In the genomic region with DNA sequence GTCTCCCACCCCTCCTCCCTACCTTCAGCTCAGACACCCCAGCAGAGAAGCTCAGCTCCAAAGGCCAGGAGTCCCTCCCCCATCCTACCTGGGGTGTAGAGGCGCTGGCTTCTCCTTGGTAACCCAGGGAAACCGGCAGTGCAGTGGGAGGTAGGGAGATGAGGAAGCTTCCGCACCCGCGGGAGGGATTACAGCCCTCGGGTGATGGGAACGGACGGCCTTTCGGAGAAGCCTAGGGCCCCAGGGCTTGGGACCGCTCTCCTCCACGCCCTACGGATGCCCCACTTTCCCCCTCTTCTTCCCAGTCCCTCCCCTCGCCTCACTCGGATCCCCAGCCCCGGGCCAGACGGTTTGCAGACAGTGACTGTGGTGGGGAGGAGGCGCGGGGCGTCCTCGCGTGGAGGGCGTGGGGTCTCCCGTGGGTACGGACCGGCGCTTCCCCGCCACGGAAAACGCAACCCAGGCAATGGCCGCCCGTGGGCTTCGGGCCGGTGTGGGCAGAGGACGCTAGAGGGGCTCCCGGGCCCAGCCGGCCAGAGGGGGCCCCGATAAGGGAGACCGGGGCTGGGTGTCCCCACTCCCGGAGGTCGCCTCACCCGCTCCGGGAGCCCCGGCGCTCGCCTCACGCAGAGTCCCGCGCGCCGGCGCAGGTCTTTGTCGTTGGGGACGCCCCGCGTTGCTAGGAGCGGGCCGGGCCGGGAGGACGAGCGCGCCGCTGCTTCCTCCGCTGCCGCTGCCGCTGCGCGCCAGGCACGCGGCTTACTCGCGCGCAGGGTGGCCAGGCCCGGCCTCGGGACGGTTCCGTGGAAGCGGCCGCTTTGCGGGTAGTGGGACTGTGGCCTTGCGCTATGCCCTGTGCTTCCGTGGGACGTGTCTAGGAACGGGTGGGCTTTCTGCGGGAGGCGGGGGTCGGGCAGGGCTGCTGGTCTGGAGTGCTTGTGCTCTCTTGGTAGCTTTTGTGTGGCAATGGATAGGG, we compare ENCODE assay signal across 8 cellular contexts. TPM values are rescaled to one million over a fixed set of nuclear protein-coding genes. Genes with fewer than 3 reads are reported as not detected.
DNase-seq lines count a peak whose midpoint lies in the region; ATAC-seq lines count a peak whose summit lies in the region.

No MANE protein-coding gene starts in this region.

- H3K4me3 ChIP-seq in GM08714 (ENCODE audit: low read length) = peak overlapping the region; percentile 11; the same call in 1 of the 2 replicates
- peak overlapping the region; percentile 40 for H3K4me3 ChIP-seq in trophoblast cell (ENCODE audit: low read depth, low read length)

- H3K27me3 ChIP-seq in trophoblast cell (ENCODE audit: insufficient read depth, low read length) = peaks cover 26% of the 10 kb centered on the region

- no peak overlapping the region for H4K8ac ChIP-seq in trophoblast cell (ENCODE audit: low read depth, low read length)

- intact Hi-C loops in head of caudate nucleus (cut with DNase I) = no loop called here

- no peak overlapping the region for H2AK5ac ChIP-seq in trophoblast cell (ENCODE audit: low read length)

- H3K4me1 ChIP-seq in trophoblast cell (ENCODE audit: control insufficient read depth in 1 of 2, insufficient read depth in 2 of 2, low read length in 2 of 2) = peaks cover 4 to 6% of the 10 kb centered on the region in 2 experiments

- H3K4ac ChIP-seq in trophoblast cell (ENCODE audit: low read depth, low read length) = no peak overlapping the region

- H2BK5ac ChIP-seq in trophoblast cell (ENCODE audit: low read depth, low read length, poor library complexity) = no peak overlapping the region

- no peaks in the 10 kb centered on the region for H3K79me2 ChIP-seq in trophoblast cell (ENCODE audit: control insufficient read depth, insufficient read depth, low read length, poor library complexity)

- no peak overlapping the region for H3K23ac ChIP-seq in trophoblast cell (ENCODE audit: low read length)

- no peak overlapping the region for H4K91ac ChIP-seq in trophoblast cell (ENCODE audit: low read depth, low read length)

- H3K36me3 Mint-ChIP-seq in activated naive CD4-positive, alpha-beta T cell treated with anti-CD3 and anti-CD28 coated beads, Interleukin-2, amount 50 U/mL, for 72 hours = peaks cover 5 to 11% of the 10 kb centered on the region in 2 donors

- H4K12ac ChIP-seq in trophoblast cell (ENCODE audit: low read depth, low read length) = no peak overlapping the region

- H3K36me3 ChIP-seq in trophoblast cell (ENCODE audit: control insufficient read depth in 1 of 2, insufficient read depth in 2 of 2, low read length in 2 of 2) = peaks cover 22% of the 10 kb centered on the region in 2 experiments

- H3K27ac ChIP-seq in trophoblast cell (ENCODE audit: low read depth, low read length) = no peak overlapping the region

- H3K27ac Mint-ChIP-seq in activated naive CD4-positive, alpha-beta T cell treated with anti-CD3 and anti-CD28 coated beads, Interleukin-2, amount 50 U/mL, for 72 hours = no peak overlapping the region

- no peak overlapping the region for H2BK120ac ChIP-seq in trophoblast cell (ENCODE audit: insufficient read depth, low read length, poor library complexity)

- H3K79me1 ChIP-seq in trophoblast cell (ENCODE audit: low read length) = no peaks in the 10 kb centered on the region

- no peak overlapping the region for H3K18ac ChIP-seq in trophoblast cell (ENCODE audit: low read length)

- H3K9me3 ChIP-seq in trophoblast cell (ENCODE audit: insufficient read depth, low read depth, low read length) = peaks cover 3% of the 10 kb centered on the region

- H2AFZ ChIP-seq in trophoblast cell (ENCODE audit: insufficient read depth, low read length, poor library complexity) = no peak overlapping the region

- ATAC-seq in activated naive CD4-positive, alpha-beta T cell treated with anti-CD3 and anti-CD28 coated beads, Interleukin-2, amount 50 U/mL, for 72 hours = peak; percentile 75 to 80
- ATAC-seq in HG02973 (IDR thresholded peaks at IDR 0.05; ENCODE audit: unreplicated experiment) (no peak), GM18861 (IDR thresholded peaks at IDR 0.05; ENCODE audit: unreplicated experiment) (no peak)

- no peak overlapping the region for H2BK12ac ChIP-seq in trophoblast cell (ENCODE audit: low read length)

- no peak overlapping the region for H3K14ac ChIP-seq in trophoblast cell (ENCODE audit: low read length)

- peak overlapping the region; percentile 56 for H3K4me2 ChIP-seq in trophoblast cell (ENCODE audit: low read length)

- no peak overlapping the region for H3K9ac ChIP-seq in trophoblast cell (ENCODE audit: low read length)

- DNase-seq in NCI-H774 (lab: John Stamatoyannopoulos, UW) = peak; percentile 10
- DNase-seq in activated naive CD4-positive, alpha-beta T cell treated with anti-CD3 and anti-CD28 coated beads, Interleukin-2, amount 50 U/mL, for 72 hours (ENCODE audit: low spot score in 2 of 2) = peak in 1 of 2 donors; percentile 56
- DNase-seq in head of caudate nucleus = peak; percentile 27 to 88 (median 68)
- peak in 1 of 2 donors; percentile 25 for DNase-seq in trophoblast cell
- DNase-seq in NCI-H187 treated with DMSO at 0.1 percent for 48 hours (lab: John Stamatoyannopoulos, UW) = no peak

- WGBS in trophoblast cell (ENCODE audit: extremely low coverage, insufficient coverage, insufficient read length) = no CpG with 5 or more reads among the region's 86 CpGs

- H3K9me3 Mint-ChIP-seq in activated naive CD4-positive, alpha-beta T cell treated with anti-CD3 and anti-CD28 coated beads, Interleukin-2, amount 50 U/mL, for 72 hours = no peaks in the 10 kb centered on the region

RNA-seq across cellular contexts. Expression of gene AARS2, which starts 15.8 kb away (rescaled TPM):
- 10 to 100 TPM in 1 of 2 donors, 1 to 10 TPM in 1; 7.3 to 19.7 TPM for total RNA-seq in activated naive CD4-positive, alpha-beta T cell treated with anti-CD3 and anti-CD28 coated beads, Interleukin-2, amount 50 U/mL, for 72 hours
- 7.1 and 7.3 TPM in 2 replicates for polyA plus RNA-seq in trophoblast cell (2013)

RNA-seq across cellular contexts. Expression of gene TMEM151B, which starts 27.1 kb away (rescaled TPM):
- under 1 TPM in 1 of 2 donors, not detected in 1; 0.20 TPM for total RNA-seq in activated naive CD4-positive, alpha-beta T cell treated with anti-CD3 and anti-CD28 coated beads, Interleukin-2, amount 50 U/mL, for 72 hours
- 0.01 TPM in 2 replicates for polyA plus RNA-seq in trophoblast cell (2013)

RNA-seq across cellular contexts. Expression of gene NFKBIE, which starts 32.0 kb away (rescaled TPM):
- 10 to 100 TPM; 17.7 to 19.9 TPM for total RNA-seq in activated naive CD4-positive, alpha-beta T cell treated with anti-CD3 and anti-CD28 coated beads, Interleukin-2, amount 50 U/mL, for 72 hours
- 8.6 and 10.1 TPM in 2 replicates for polyA plus RNA-seq in trophoblast cell (2013)

RNA-seq across cellular contexts. Expression of gene SLC35B2, which starts 40.0 kb away (rescaled TPM):
- 10 to 100 TPM; 18.3 to 23.8 TPM for total RNA-seq in activated naive CD4-positive, alpha-beta T cell treated with anti-CD3 and anti-CD28 coated beads, Interleukin-2, amount 50 U/mL, for 72 hours
- 48.9 and 52.5 TPM in 2 replicates for polyA plus RNA-seq in trophoblast cell (2013)

RNA-seq across cellular contexts. Expression of gene SPATS1, which starts 45.1 kb away (rescaled TPM):
- total RNA-seq in activated naive CD4-positive, alpha-beta T cell treated with anti-CD3 and anti-CD28 coated beads, Interleukin-2, amount 50 U/mL, for 72 hours = not detected
- polyA plus RNA-seq in trophoblast cell (2013) = not detected in 2 replicates

Comparison
In these comparisons a context has a peak if more than half of its experiments do, and no peak if none do; other contexts are left out.
1. ATAC-seq: peak in activated naive CD4-positive, alpha-beta T cell treated with anti-CD3 and anti-CD28 coated beads, Interleukin-2, amount 50 U/mL, for 72 hours (2 of 2); none in HG02973 (single experiment) and GM18861 (single experiment).